20 cellular contexts compared by ENCODE assay signal in the genomic region with DNA sequence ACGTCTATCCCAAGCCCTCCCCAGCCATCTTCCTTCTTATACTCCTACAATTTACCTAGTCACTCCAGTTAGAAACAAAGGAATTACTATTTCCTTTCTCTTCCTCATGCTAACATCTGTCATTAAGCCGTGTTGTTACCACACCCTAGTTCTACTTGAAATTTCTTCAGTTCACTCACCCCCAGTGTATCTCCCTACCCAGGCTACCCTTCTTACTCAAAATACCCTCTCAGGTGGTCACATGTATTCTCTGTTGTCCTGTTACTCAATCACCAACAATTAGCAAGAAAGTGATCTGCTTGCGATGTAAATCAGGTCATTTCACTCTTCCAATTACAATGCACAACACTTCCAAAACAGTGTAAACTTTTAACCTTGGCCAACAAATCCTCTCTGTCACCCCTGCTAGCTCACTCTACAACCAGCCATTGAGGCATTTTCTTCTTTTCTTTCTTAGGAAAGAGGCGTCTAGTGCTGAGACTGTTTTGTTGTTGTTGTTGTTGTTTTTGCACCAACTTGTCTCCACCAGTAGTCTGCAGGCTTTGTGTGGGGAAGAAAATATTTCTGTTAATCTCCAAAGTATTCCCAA. TPM values are rescaled to one million over a fixed set of nuclear protein-coding genes. Genes with fewer than 3 reads are reported as not detected.
"Had no signal": no experiment of that assay in that cellular context is flagged by ENCODE, and none has a peak within 500 bp of the region (broad histone marks: within the 10 kb centered on the region; RNA-seq: fewer than 3 reads in every experiment).

No MANE protein-coding gene starts in this region.

- H2AFZ ChIP-seq: parathyroid adenoma had no signal

- H3K9ac ChIP-seq: parathyroid adenoma had no signal

- H3K9me3 ChIP-seq: gastrocnemius medialis, spleen, stomach, thoracic aorta had no signal

- H3K4me3 ChIP-seq: coronary artery, gastrocnemius medialis, spleen, stomach, thoracic aorta had no signal

- DNase-seq: central memory CD4-positive, alpha-beta T cell; effector CD4-positive, alpha-beta T cell; gastrocnemius medialis; kidney glomerular epithelial cell; natural killer cell; occipital lobe; spleen; stimulated activated CD4-positive, alpha-beta T cell treated with anti-CD3 and anti-CD28 coated beads, Interleukin-15, amount 100 ng/mL, for 24 hours; stimulated activated CD4-positive, alpha-beta T cell treated with anti-CD3 and anti-CD28 coated beads, Interleukin-1b, Interleukin-23, amount 100 ng/mL, for 48 hours; stimulated activated CD4-positive, alpha-beta T cell treated with anti-CD3 and anti-CD28 coated beads, Interleukin-4, amount 100 ng/mL, for 24 hours; stomach; substantia nigra; trophoblast cell had no signal

- H3K79me2 ChIP-seq: parathyroid adenoma had no signal

- H3K36me3 ChIP-seq: gastrocnemius medialis, spleen, stomach, thoracic aorta had no signal

- ATAC-seq: esophagus mucosa; gastrocnemius medialis; natural killer cell; sciatic nerve; stimulated activated memory B cell treated with anti-CD40 and anti-IgM and Interleukin-4, amounts not matched to agents 10 μg/mL and 1 μg/mL and 100 μg/mL, for 72 hours had no signal

- H3K27ac ChIP-seq: coronary artery, gastrocnemius medialis, parathyroid adenoma, spleen, stomach, thoracic aorta had no signal

- H3K27me3 ChIP-seq: gastrocnemius medialis, spleen, stomach had no signal

- H3K4me1 ChIP-seq: gastrocnemius medialis, parathyroid adenoma, spleen, stomach had no signal

RNA-seq across cellular contexts. Expression of a gene that starts 50.7 kb away (rescaled TPM):
- total RNA-seq: myocyte, natural killer cell had no signal
